In genomic region chr10:4656576-4657194, GRCh38 we compare ENCODE assay signal across 8 cellular contexts.
DNase-seq lines count a peak whose midpoint lies in the region; ATAC-seq and TF ChIP-seq lines count a peak whose summit lies in the region.

No MANE protein-coding gene starts in this region.

- H3K27me3 ChIP-seq in CD8-positive, alpha-beta memory T cell (ENCODE audit: insufficient read depth, low read length, poor library complexity, severe bottlenecking) = no peaks in the 10 kb centered on the region

- H3K9me3 ChIP-seq in CD8-positive, alpha-beta memory T cell (ENCODE audit: low read length) = no peaks in the 10 kb centered on the region
- H3K9me3 ChIP-seq in HEK293 (ENCODE audit: control insufficient read depth, insufficient read depth, low read depth, low read length) = no peaks in the 10 kb centered on the region

- H3K4me1 Mint-ChIP-seq in CD8-positive, alpha-beta memory T cell = peaks cover 8 to 11% (median 11%) of the 10 kb centered on the region in 3 donors

- H3K27ac Mint-ChIP-seq in CD8-positive, alpha-beta memory T cell = no peak overlapping the region

- no peak for TF ChIP-seq CTCF in HEK293 (tag by site-specific recombination; IDR thresholded peaks at IDR 0.05)

- no peak overlapping the region for H3K27ac ChIP-seq in CD8-positive, alpha-beta memory T cell (ENCODE audit: low read depth, low read length)
- no peak overlapping the region for H3K27ac ChIP-seq in HEK293 (ENCODE audit: extremely low read depth, low read depth, low read length)

- DNase-seq in CD8-positive, alpha-beta memory T cell = peak; percentile 23 to 62 (median 30)
- DNase-seq in NOMO-1 treated with DMSO at 0.1 percent for 48 hours (lab: John Stamatoyannopoulos, UW; ENCODE audit: unreplicated experiment) = peak; percentile 45
- DNase-seq in activated naive CD4-positive, alpha-beta T cell treated with Interleukin-2 at 50 U/mL for 16 hours = peak; percentile 49
- DNase-seq in Right ventricle myocardium superior = peak; percentile 62
- peak; percentile 43 for DNase-seq in retina

- no peaks in the 10 kb centered on the region for H3K36me3 ChIP-seq in CD8-positive, alpha-beta memory T cell (ENCODE audit: insufficient read depth, low read length)
- H3K36me3 ChIP-seq in HEK293 (ENCODE audit: control insufficient read depth in 2 of 2, insufficient read depth in 1 of 2, low read length in 2 of 2) = no peaks in the 10 kb centered on the region

- no peaks in the 10 kb centered on the region for H3K36me3 Mint-ChIP-seq in CD8-positive, alpha-beta memory T cell

- CTCF ChIA-PET in CD8-positive, alpha-beta memory T cell (lab: Charles Lee) = interaction anchor here (0.6 to 2.1 kb wide), 16 partner anchors 8 to 1464 kb away, joined by 3 to 15 read pairs (median 3); no protein-coding TSS in a partner anchor
- CTCF ChIA-PET in HEK293 (lab: Yijun Ruan, JAX) = interaction anchor here (0.6 to 2.1 kb wide), 22 partner anchors 13 to 1464 kb away, joined by 3 to 8 read pairs (median 4); no protein-coding TSS in a partner anchor

- H3K4me3 Mint-ChIP-seq in CD8-positive, alpha-beta memory T cell = no peak overlapping the region

- no peak overlapping the region for H3K4me3 ChIP-seq in CD8-positive, alpha-beta memory T cell (ENCODE audit: low read length)
- H3K4me3 ChIP-seq in HEK293 (ENCODE audit: low read depth, low read length) = no peak overlapping the region

- ATAC-seq in Right ventricle myocardium superior (ENCODE audit: poor library complexity) (peak; percentile 76), GM21723 (IDR thresholded peaks at IDR 0.05; ENCODE audit: unreplicated experiment) (no peak), HG03139 (IDR thresholded peaks at IDR 0.05; ENCODE audit: unreplicated experiment) (no peak)

- no peaks in the 10 kb centered on the region for H3K4me1 ChIP-seq in CD8-positive, alpha-beta memory T cell (ENCODE audit: insufficient read depth, low read length)
- H3K4me1 ChIP-seq in HEK293 (ENCODE audit: control insufficient read depth, insufficient read depth, low read length) = peaks cover 17% of the 10 kb centered on the region

- H3K9me3 Mint-ChIP-seq in CD8-positive, alpha-beta memory T cell = no peaks in the 10 kb centered on the region

- peaks cover 4 to 19% of the 10 kb centered on the region in 2 donors for H3K27me3 Mint-ChIP-seq in CD8-positive, alpha-beta memory T cell

- intact Hi-C loops in Right ventricle myocardium superior (cut with DNase I) = loop anchor here (5.0 kb wide), 1 partner anchor 144 kb away; no protein-coding TSS in a partner anchor

- POLR2A ChIA-PET in CD8-positive, alpha-beta memory T cell (lab: Charles Lee) = no interaction called here
- POLR2A ChIA-PET in HEK293 (lab: Yijun Ruan, JAX) = no interaction called here

TF ChIP-seq in HEK293, 187 proteins besides CTCF, POLR2A, EP300 and RAD21:
- TF ChIP-seq ZNF302 (tag by site-specific recombination; IDR thresholded peaks at IDR 0.05; ENCODE audit: low read depth) (no peak), ZNF391 (tag by site-specific recombination; IDR thresholded peaks at IDR 0.05; ENCODE audit: borderline replicate concordance, low read depth) (no peak), ZNF596 (tag by site-specific recombination; IDR thresholded peaks at IDR 0.05) (no peak), HIC1 (tag by site-specific recombination; IDR thresholded peaks at IDR 0.05) (no peak), ZNF654 (tag by site-specific recombination; IDR thresholded peaks at IDR 0.05; ENCODE audit: low read depth) (peak; percentile 85), ZNF548 (tag by site-specific recombination; IDR thresholded peaks at IDR 0.05) (no peak), ZSCAN16 (tag by site-specific recombination; IDR thresholded peaks at IDR 0.05) (no peak), ZNF660 (tag by site-specific recombination; IDR thresholded peaks at IDR 0.05) (peak; percentile 38; the same call in 1 of the 2 replicates), ZNF239 (tag by site-specific recombination; IDR thresholded peaks at IDR 0.05) (no peak), ZNF138 (tag by site-specific recombination; IDR thresholded peaks at IDR 0.05; ENCODE audit: borderline replicate concordance) (no peak), ZFP37 (tag by site-specific recombination; IDR thresholded peaks at IDR 0.05) (peak; percentile 68; the same call in 1 of the 2 replicates), IKZF3 (tag by site-specific recombination; IDR thresholded peaks at IDR 0.05) (0 out of 2 replicates have a peak, but pooled peaks have one; percentile 14)
